Comparison of ENCODE assay signal across 36 cellular contexts in the genomic region with DNA sequence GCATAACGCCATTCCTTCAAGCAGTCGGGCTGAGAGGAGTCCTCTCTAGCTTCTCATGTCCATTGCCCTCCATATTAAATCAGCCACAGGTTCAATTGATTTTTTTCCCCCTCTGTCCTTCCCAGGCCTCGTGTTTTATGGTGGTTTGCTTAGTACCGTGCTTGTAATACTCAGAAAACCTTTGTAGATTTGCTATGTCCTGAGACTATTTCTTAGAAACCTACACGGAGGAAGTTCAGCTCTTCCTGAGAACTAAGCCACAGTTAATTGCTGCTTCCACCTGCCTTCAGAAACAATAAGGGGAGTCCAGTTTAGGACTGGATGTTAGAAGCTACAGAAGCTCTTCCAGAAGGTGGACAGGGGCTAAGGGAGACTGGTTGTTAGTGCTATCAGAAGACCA.
"Had no signal": no experiment of that assay in that cellular context is flagged by ENCODE, and none has a peak within 500 bp of the region (broad histone marks: within the 10 kb centered on the region; RNA-seq: fewer than 3 reads in every experiment).

No MANE protein-coding gene starts in this region.

- H3K27ac Mint-ChIP-seq: activated CD4-positive, alpha-beta memory T cell treated with anti-CD3 and anti-CD28 coated beads, Interleukin-2, amount 10 ng/mL, durations not matched to agents 7 days and 5 days; activated naive CD8-positive, alpha-beta T cell treated with anti-CD3 and anti-CD28 coated beads for 36 hours; endodermal cell; immature natural killer cell; natural killer cell; stimulated activated naive B cell treated with anti-CD40 and anti-IgM and Interleukin-4, amounts not matched to agents 10 μg/mL and 1 μg/mL and 100 μg/mL, for 72 hours; T-helper 1 cell treated with Interleukin-12 subunit alpha and Interleukin-12 subunit beta and Interleukin-4 antibody, amounts not matched to agents 30 μg/mL and 1 μg/mL, for 36 hours had no signal

- H3K27me3 ChIP-seq: esophagus muscularis mucosa, foreskin keratinocyte, heart left ventricle, neutrophil, ovary, sigmoid colon, stomach, suprapubic skin, tibial artery, upper lobe of right lung had no signal

- FAIRE-seq: astrocyte, kidney, small intestine had no signal

- DNase-seq: activated CD4-positive, alpha-beta memory T cell treated with anti-CD3 and anti-CD28 coated beads, Interleukin-2, amount 10 ng/mL, durations not matched to agents 7 days and 5 days; activated CD4-positive, alpha-beta T cell treated with anti-CD3 and anti-CD28 coated beads for 48 hours; activated effector memory CD4-positive, alpha-beta T cell treated with Interleukin-2 at 50 U/mL for 16 hours; activated naive CD4-positive, alpha-beta T cell treated with Interleukin-2 at 50 U/mL for 16 hours; activated naive CD8-positive, alpha-beta T cell treated with anti-CD3 and anti-CD28 coated beads for 36 hours; amniotic stem cell; central memory CD4-positive, alpha-beta T cell; endodermal cell; foreskin keratinocyte; heart left ventricle; hypothalamus; immature natural killer cell; kidney; lower lobe of right lung; mesenchymal stem cell; natural killer cell; ovary; psoas muscle; sigmoid colon; small intestine; stimulated activated CD4-positive, alpha-beta T cell treated with anti-CD3 and anti-CD28 coated beads, Interleukin-4, amount 100 ng/mL, for 4 hours; stimulated activated CD8-positive, alpha-beta memory T cell treated with anti-CD3 and anti-CD28 coated beads, Interleukin-4, amount 100 ng/mL, for 48 hours; stimulated activated naive B cell treated with anti-CD40 and anti-IgM and Interleukin-4, amounts not matched to agents 10 μg/mL and 1 μg/mL and 100 μg/mL, for 72 hours; stomach; SW 1271; T1000; tibial artery; upper lobe of right lung; WERI-Rb-1 had no signal

- H3K4me1 ChIP-seq: foreskin keratinocyte, lower lobe of right lung, psoas muscle, sigmoid colon, stomach, suprapubic skin, upper lobe of right lung had no signal

- H3K36me3 ChIP-seq: esophagus muscularis mucosa, heart left ventricle, lower lobe of right lung, neutrophil, ovary, sigmoid colon, stomach, suprapubic skin, tibial artery, upper lobe of right lung, WERI-Rb-1 had no signal

- H3K9me3 Mint-ChIP-seq: activated CD4-positive, alpha-beta memory T cell treated with anti-CD3 and anti-CD28 coated beads, Interleukin-2, amount 10 ng/mL, durations not matched to agents 7 days and 5 days; activated naive CD8-positive, alpha-beta T cell treated with anti-CD3 and anti-CD28 coated beads for 36 hours; endodermal cell; immature natural killer cell; natural killer cell; stimulated activated naive B cell treated with anti-CD40 and anti-IgM and Interleukin-4, amounts not matched to agents 10 μg/mL and 1 μg/mL and 100 μg/mL, for 72 hours; T-helper 1 cell treated with Interleukin-12 subunit alpha and Interleukin-12 subunit beta and Interleukin-4 antibody, amounts not matched to agents 30 μg/mL and 1 μg/mL, for 36 hours had no signal

- ATAC-seq: activated CD4-positive, CD25-positive, alpha-beta regulatory T cell treated with anti-CD3 and anti-CD28 coated beads, Interleukin-2, amount 50 U/mL, for 24 hours; foreskin keratinocyte; heart left ventricle; left lobe of liver; lower lobe of right lung; natural killer cell; psoas muscle; stimulated activated naive B cell treated with anti-CD40 and anti-IgM and Interleukin-4, amounts not matched to agents 10 μg/mL and 1 μg/mL and 100 μg/mL, for 72 hours; upper lobe of right lung had no signal

- H3K9me3 ChIP-seq: esophagus muscularis mucosa, heart left ventricle, lower lobe of right lung, neutrophil, ovary, psoas muscle, sigmoid colon, stomach, suprapubic skin, tibial artery, upper lobe of right lung had no signal

- H3K4me3 ChIP-seq: esophagus muscularis mucosa, heart left ventricle, lower lobe of right lung, ovary, psoas muscle, sigmoid colon, stomach, suprapubic skin, tibial artery, upper lobe of right lung had no signal

- H3K4me3 Mint-ChIP-seq: activated CD4-positive, alpha-beta memory T cell treated with anti-CD3 and anti-CD28 coated beads, Interleukin-2, amount 10 ng/mL, durations not matched to agents 7 days and 5 days; activated naive CD8-positive, alpha-beta T cell treated with anti-CD3 and anti-CD28 coated beads for 36 hours; endodermal cell; immature natural killer cell; natural killer cell; stimulated activated naive B cell treated with anti-CD40 and anti-IgM and Interleukin-4, amounts not matched to agents 10 μg/mL and 1 μg/mL and 100 μg/mL, for 72 hours; T-helper 1 cell treated with Interleukin-12 subunit alpha and Interleukin-12 subunit beta and Interleukin-4 antibody, amounts not matched to agents 30 μg/mL and 1 μg/mL, for 36 hours had no signal

- H3K36me3 Mint-ChIP-seq: activated naive CD8-positive, alpha-beta T cell treated with anti-CD3 and anti-CD28 coated beads for 36 hours; immature natural killer cell; natural killer cell; stimulated activated naive B cell treated with anti-CD40 and anti-IgM and Interleukin-4, amounts not matched to agents 10 μg/mL and 1 μg/mL and 100 μg/mL, for 72 hours had no signal

- H3K27me3 Mint-ChIP-seq: activated CD4-positive, alpha-beta memory T cell treated with anti-CD3 and anti-CD28 coated beads, Interleukin-2, amount 10 ng/mL, durations not matched to agents 7 days and 5 days; activated naive CD8-positive, alpha-beta T cell treated with anti-CD3 and anti-CD28 coated beads for 36 hours had no signal

- H3K27ac ChIP-seq: esophagus muscularis mucosa, foreskin keratinocyte, heart left ventricle, lower lobe of right lung, neutrophil, ovary, psoas muscle, sigmoid colon, stomach, suprapubic skin, tibial artery, upper lobe of right lung, WERI-Rb-1 had no signal
